Comparison of ENCODE assay signal across 8 cellular contexts in genomic region chr10:79137826-79138225, GRCh38.
DNase-seq lines count a peak whose midpoint lies in the region; ATAC-seq and TF ChIP-seq lines count a peak whose summit lies in the region.

No MANE protein-coding gene starts in this region.

- H3K79me2 ChIP-seq in SK-N-SH (ENCODE audit: insufficient read depth) = peaks cover 91% of the 10 kb centered on the region
- peaks cover 86% of the 10 kb centered on the region for H3K79me2 ChIP-seq in osteoblast (ENCODE audit: insufficient read depth, low read length)

- 75% methylated on average over 7 of the region's 13 CpGs for WGBS in SK-N-SH (ENCODE audit: low lambda C conversion rate)

- peak overlapping the region; percentile 98 for H3K27ac Mint-ChIP-seq in chondrocyte (ENCODE audit: unreplicated experiment)

- H3K36me3 ChIP-seq in SK-N-SH (replicated peaks in 1 of 2; ENCODE audit: control insufficient read depth in 1 of 2, insufficient read depth in 2 of 2, low read length in 1 of 2) (peaks cover 13 to 16% of the 10 kb centered on the region in 2 experiments), osteoblast (ENCODE audit: insufficient read depth, low read length) (peaks cover 35% of the 10 kb centered on the region), BE2C (peaks cover 38% of the 10 kb centered on the region)

- H3K4me2 ChIP-seq in SK-N-SH (no peak overlapping the region), osteoblast (ENCODE audit: insufficient read depth, low read length) (no peak overlapping the region)

- H3K27ac ChIP-seq in SK-N-SH (ENCODE audit: low read depth in 2 of 2, low read length in 1 of 2) = peak overlapping the region; percentile 31 to 58; a peak in 2 of 4 replicates
- H3K27ac ChIP-seq in osteoblast (ENCODE audit: low read depth, low read length) = peak overlapping the region; percentile 96

- peaks cover 10% of the 10 kb centered on the region for H3F3A ChIP-seq in SK-N-SH (replicated peaks; ENCODE audit: insufficient read depth)

- DNase-seq in SK-N-SH (no peak), chondrocyte (ENCODE audit: low spot score) (no peak), osteoblast (ENCODE audit: insufficient read length, low spot score, missing footprints) (no peak), globus pallidus (ENCODE audit: low spot score) (no peak), middle frontal gyrus (ENCODE audit: extremely low spot score, low spot score) (no peak), BE2C (no peak)

- POLR2A ChIA-PET in SK-N-SH (lab: Yijun Ruan, JAX) = no interaction called here

- H3K36me3 Mint-ChIP-seq in chondrocyte (ENCODE audit: low read depth) = peaks cover 15% of the 10 kb centered on the region

- H3K9ac ChIP-seq in SK-N-SH = no peak overlapping the region

- peaks cover 79% of the 10 kb centered on the region for H3K4me1 Mint-ChIP-seq in chondrocyte (ENCODE audit: low read depth)

- H3K4me3 ChIP-seq in SK-N-SH (ENCODE audit: low read depth in 2 of 2, low read length in 1 of 2) = no peak overlapping the region
- H3K4me3 ChIP-seq in osteoblast (ENCODE audit: insufficient read depth, low read length) = no peak overlapping the region
- H3K4me3 ChIP-seq in BE2C (ENCODE audit: low read depth, low read length) = no peak overlapping the region

- no peak for TF ChIP-seq CTCF in SK-N-SH (IDR thresholded peaks at IDR 0.05)
- TF ChIP-seq CTCF in chondrocyte (IDR thresholded peaks at IDR 0.05) = no peak
- TF ChIP-seq CTCF in osteoblast (IDR thresholded peaks at IDR 0.05; ENCODE audit: extremely low read depth, low read depth, low read length) = no peak
- TF ChIP-seq CTCF in BE2C (IDR thresholded peaks at IDR 0.05; ENCODE audit: low read depth, low read length) = no peak

- CTCF ChIA-PET in SK-N-SH (lab: Yijun Ruan, JAX) = interaction anchor here (1.4 kb wide), 1 partner anchor 13 kb away, joined by 4 read pairs; no protein-coding TSS in a partner anchor

- H4K20me1 ChIP-seq in SK-N-SH (ENCODE audit: insufficient read depth) (peaks cover 34% of the 10 kb centered on the region), osteoblast (ENCODE audit: insufficient read depth, low read length) (peaks cover 16% of the 10 kb centered on the region)

- no peak for TF ChIP-seq EP300 in SK-N-SH (IDR thresholded peaks at IDR 0.05; ENCODE audit: borderline replicate concordance in 1 of 2, low read depth in 1 of 2, low read length in 1 of 2)

- no peak for TF ChIP-seq RAD21 in SK-N-SH (IDR thresholded peaks at IDR 0.05; ENCODE audit: low read length)

- H3K4me3 Mint-ChIP-seq in chondrocyte (ENCODE audit: unreplicated experiment) = peak overlapping the region; percentile 40

- H3K4me1 ChIP-seq in SK-N-SH (ENCODE audit: control insufficient read depth in 1 of 2, insufficient read depth in 2 of 2, low read depth in 1 of 2, low read length in 1 of 2) = peaks cover 25 to 58% of the 10 kb centered on the region in 2 experiments
- peaks cover 65% of the 10 kb centered on the region for H3K4me1 ChIP-seq in osteoblast (ENCODE audit: insufficient read depth, low read length)
- peaks cover 31% of the 10 kb centered on the region for H3K4me1 ChIP-seq in BE2C

- H3K9me2 ChIP-seq in SK-N-SH = no peaks in the 10 kb centered on the region

- H3K9me3 Mint-ChIP-seq in chondrocyte (ENCODE audit: low read depth) = no peaks in the 10 kb centered on the region

- no peaks in the 10 kb centered on the region for H3K9me3 ChIP-seq in SK-N-SH
- H3K9me3 ChIP-seq in osteoblast (ENCODE audit: low read depth, low read length) = no peaks in the 10 kb centered on the region
- no peaks in the 10 kb centered on the region for H3K9me3 ChIP-seq in BE2C

- no peaks in the 10 kb centered on the region for H3K27me3 ChIP-seq in SK-N-SH (ENCODE audit: insufficient read depth)
- H3K27me3 ChIP-seq in osteoblast (ENCODE audit: insufficient read depth, low read length) = no peaks in the 10 kb centered on the region
- H3K27me3 ChIP-seq in BE2C = no peaks in the 10 kb centered on the region

- H3K27me3 Mint-ChIP-seq in chondrocyte (ENCODE audit: low read depth) = no peaks in the 10 kb centered on the region

- H2AFZ ChIP-seq in SK-N-SH (ENCODE audit: low read depth) (no peak overlapping the region), osteoblast (ENCODE audit: low read length) (no peak overlapping the region)

- ATAC-seq in GM18511 (IDR thresholded peaks at IDR 0.05; ENCODE audit: unreplicated experiment) = peak; percentile 86
- ATAC-seq in HG02798 (IDR thresholded peaks at IDR 0.05; ENCODE audit: poor library complexity, unreplicated experiment) = peak; percentile 82

TF ChIP-seq in SK-N-SH, 30 proteins besides CTCF, POLR2A, EP300 and RAD21 (continues in another document):
- TF ChIP-seq NFIC (IDR thresholded peaks at IDR 0.05; ENCODE audit: borderline replicate concordance) = no peak
- no peak for TF ChIP-seq CHD2 (IDR thresholded peaks at IDR 0.05; ENCODE audit: low read length, partially characterized antibody)
- TF ChIP-seq REST (IDR thresholded peaks at IDR 0.05; ENCODE audit: low read depth, low read length) = no peak
- no peak for TF ChIP-seq TCF12 (IDR thresholded peaks at IDR 0.05)
- no peak for TF ChIP-seq USF2 (IDR thresholded peaks at IDR 0.05; ENCODE audit: borderline replicate concordance, low read depth, low read length)
- no peak for TF ChIP-seq ELF1 (IDR thresholded peaks at IDR 0.05)
- no peak for TF ChIP-seq POLR2AphosphoS5 (IDR thresholded peaks at IDR 0.05; ENCODE audit: low read depth, low read length)
- TF ChIP-seq GATA2 (CRISPR knock-in tag; IDR thresholded peaks at IDR 0.05) = no peak
- no peak for TF ChIP-seq FOXJ3 (CRISPR knock-in tag; IDR thresholded peaks at IDR 0.05)
- TF ChIP-seq RCOR1 (IDR thresholded peaks at IDR 0.05; ENCODE audit: low read length) = no peak
- TF ChIP-seq JUND (IDR thresholded peaks at IDR 0.05) = no peak
- no peak for TF ChIP-seq PBX3 (IDR thresholded peaks at IDR 0.05)
- TF ChIP-seq IRF3 (IDR thresholded peaks at IDR 0.05; ENCODE audit: low read depth, low read length) = no peak
- no peak for TF ChIP-seq EZH2phosphoT487 (IDR thresholded peaks at IDR 0.05; ENCODE audit: borderline replicate concordance, low read depth)
- TF ChIP-seq YY1 (IDR thresholded peaks at IDR 0.05; ENCODE audit: low read depth) = no peak
